In the genomic region with DNA sequence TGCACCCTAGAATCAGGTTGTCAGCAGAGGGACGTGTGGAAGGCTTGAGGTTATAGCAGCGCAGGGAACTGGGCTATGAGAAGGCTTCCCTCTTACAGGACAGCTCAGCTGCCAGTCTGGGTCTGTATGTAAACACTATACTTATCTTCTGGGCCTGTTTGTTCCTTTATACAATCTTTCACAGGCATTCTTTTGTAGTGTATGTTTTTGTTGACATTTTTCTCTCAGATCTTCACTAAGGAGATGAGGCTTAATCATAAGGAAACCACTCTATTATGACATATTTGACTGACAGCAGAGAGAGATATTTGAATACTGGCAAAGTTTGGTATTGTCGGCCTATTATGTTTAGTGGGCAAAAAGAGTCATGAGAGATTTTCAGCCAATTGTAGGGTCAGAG, we compare ENCODE assay signal across 8 cellular contexts. TPM values are rescaled to one million over a fixed set of nuclear protein-coding genes. Genes with fewer than 3 reads are reported as not detected.
A peak's percentile ranks its signal among the peaks of the same experiment; 100 is the strongest.
DNase-seq lines count a peak whose midpoint lies in the region; ATAC-seq and TF ChIP-seq lines count a peak whose summit lies in the region.

No MANE protein-coding gene starts in this region.

- H3K4me3 Mint-ChIP-seq in activated CD8-positive, alpha-beta memory T cell treated with anti-CD3 and anti-CD28 coated beads, Interleukin-2, amount 10 ng/mL, durations not matched to agents 7 days and 5 days: peak overlapping the region; percentile 97
- peak overlapping the region; percentile 98 for H3K4me3 Mint-ChIP-seq in activated naive CD8-positive, alpha-beta T cell treated with anti-CD3 and anti-CD28 coated beads, Interleukin-2, amount 10 ng/mL, durations not matched to agents 7 days and 5 days

- peaks cover 41% of the 10 kb centered on the region for H3K4me1 Mint-ChIP-seq in activated CD8-positive, alpha-beta memory T cell treated with anti-CD3 and anti-CD28 coated beads, Interleukin-2, amount 10 ng/mL, durations not matched to agents 7 days and 5 days
- peaks cover 32% of the 10 kb centered on the region for H3K4me1 Mint-ChIP-seq in activated naive CD8-positive, alpha-beta T cell treated with anti-CD3 and anti-CD28 coated beads, Interleukin-2, amount 10 ng/mL, durations not matched to agents 7 days and 5 days

- no peaks in the 10 kb centered on the region for H3K27me3 ChIP-seq in thyroid gland

- H3K27ac Mint-ChIP-seq in activated CD8-positive, alpha-beta memory T cell treated with anti-CD3 and anti-CD28 coated beads, Interleukin-2, amount 10 ng/mL, durations not matched to agents 7 days and 5 days: peak overlapping the region; percentile 91
- H3K27ac Mint-ChIP-seq in activated naive CD8-positive, alpha-beta T cell treated with anti-CD3 and anti-CD28 coated beads, Interleukin-2, amount 10 ng/mL, durations not matched to agents 7 days and 5 days: peak overlapping the region; percentile 91

- H3K9me3 Mint-ChIP-seq in activated CD8-positive, alpha-beta memory T cell treated with anti-CD3 and anti-CD28 coated beads, Interleukin-2, amount 10 ng/mL, durations not matched to agents 7 days and 5 days (ENCODE audit: low read depth): no peaks in the 10 kb centered on the region
- no peaks in the 10 kb centered on the region for H3K9me3 Mint-ChIP-seq in activated naive CD8-positive, alpha-beta T cell treated with anti-CD3 and anti-CD28 coated beads, Interleukin-2, amount 10 ng/mL, durations not matched to agents 7 days and 5 days

- DNase-seq in activated CD8-positive, alpha-beta memory T cell treated with anti-CD3 and anti-CD28 coated beads, Interleukin-2, amount 10 ng/mL, durations not matched to agents 7 days and 5 days: no peak
- DNase-seq in activated CD8-positive, alpha-beta memory T cell treated with anti-CD3 and anti-CD28 coated beads for 24 hours: no peak
- no peak for DNase-seq in activated naive CD8-positive, alpha-beta T cell treated with anti-CD3 and anti-CD28 coated beads, Interleukin-2, amount 10 ng/mL, durations not matched to agents 7 days and 5 days
- DNase-seq in kidney glomerular epithelial cell (lab: John Stamatoyannopoulos, UW): peak; percentile 28
- no peak for DNase-seq in thyroid gland
- DNase-seq in DMS153 (lab: John Stamatoyannopoulos, UW): no peak
- no peak for DNase-seq in DMS79 treated with DMSO at 0.1 percent for 48 hours (lab: John Stamatoyannopoulos, UW)

- no peaks in the 10 kb centered on the region for H3K36me3 ChIP-seq in thyroid gland

- TF ChIP-seq CTCF in thyroid gland (IDR thresholded peaks at IDR 0.05): no peak

- peak overlapping the region in 1 of 3 donors; percentile 67 for H3K27ac ChIP-seq in thyroid gland

- intact Hi-C loops in thyroid gland (cut with DNase I): no loop called here

- CTCF ChIA-PET in activated CD8-positive, alpha-beta memory T cell treated with anti-CD3 and anti-CD28 coated beads, Interleukin-2, amount 10 ng/mL, durations not matched to agents 7 days and 5 days (lab: Charles Lee): interaction anchor here (1.3 to 4.9 kb wide), 5 partner anchors 15 to 153 kb away, joined by 3 to 69 read pairs (median 5); no protein-coding TSS in a partner anchor

- no peak for ATAC-seq in activated CD8-positive, alpha-beta memory T cell treated with anti-CD3 and anti-CD28 coated beads, Interleukin-2, amount 10 ng/mL, durations not matched to agents 7 days and 5 days
- no peak for ATAC-seq in activated naive CD8-positive, alpha-beta T cell treated with anti-CD3 and anti-CD28 coated beads, Interleukin-2, amount 10 ng/mL, durations not matched to agents 7 days and 5 days (ENCODE audit: low read depth)
- no peak for ATAC-seq in GM18511 (IDR thresholded peaks at IDR 0.05; ENCODE audit: unreplicated experiment)

- WGBS in thyroid gland, 2 donors: 25 to 31% methylated on average over 3 of the region's 3 CpGs

- TF ChIP-seq POLR2A in thyroid gland (IDR thresholded peaks at IDR 0.05): no peak

- peaks cover 19% of the 10 kb centered on the region for H3K36me3 Mint-ChIP-seq in activated CD8-positive, alpha-beta memory T cell treated with anti-CD3 and anti-CD28 coated beads, Interleukin-2, amount 10 ng/mL, durations not matched to agents 7 days and 5 days
- peaks cover 20% of the 10 kb centered on the region for H3K36me3 Mint-ChIP-seq in activated naive CD8-positive, alpha-beta T cell treated with anti-CD3 and anti-CD28 coated beads, Interleukin-2, amount 10 ng/mL, durations not matched to agents 7 days and 5 days

- POLR2A ChIA-PET in activated naive CD8-positive, alpha-beta T cell treated with anti-CD3 and anti-CD28 coated beads, Interleukin-2, amount 10 ng/mL, durations not matched to agents 7 days and 5 days (lab: Charles Lee): interaction anchor here (1.3 to 1.9 kb wide), 4 partner anchors 37 to 190 kb away, joined by 3 to 7 read pairs (median 4); partner anchors contain the start of gene FBXL15

- peaks cover 25 to 44% of the 10 kb centered on the region in 2 donors for H3K4me1 ChIP-seq in thyroid gland

- peaks cover 11% of the 10 kb centered on the region for H3K27me3 Mint-ChIP-seq in activated CD8-positive, alpha-beta memory T cell treated with anti-CD3 and anti-CD28 coated beads, Interleukin-2, amount 10 ng/mL, durations not matched to agents 7 days and 5 days
- peaks cover 8% of the 10 kb centered on the region for H3K27me3 Mint-ChIP-seq in activated naive CD8-positive, alpha-beta T cell treated with anti-CD3 and anti-CD28 coated beads, Interleukin-2, amount 10 ng/mL, durations not matched to agents 7 days and 5 days

- H3K9me3 ChIP-seq in thyroid gland: no peaks in the 10 kb centered on the region

- peak overlapping the region; percentile 74 to 97 (median 90) for H3K4me3 ChIP-seq in thyroid gland (replicated peaks in 1 of 3)

RNA-seq across cellular contexts. Expression of gene GBF1, which starts 0.9 kb away (rescaled TPM):
- total RNA-seq in activated CD8-positive, alpha-beta memory T cell treated with anti-CD3 and anti-CD28 coated beads, Interleukin-2, amount 10 ng/mL, durations not matched to agents 7 days and 5 days: 10 to 100 TPM; 46.5 to 51.6 TPM
- total RNA-seq in activated naive CD8-positive, alpha-beta T cell treated with anti-CD3 and anti-CD28 coated beads, Interleukin-2, amount 10 ng/mL, durations not matched to agents 7 days and 5 days: 10 to 100 TPM; 40.1 to 40.6 TPM
- 10 to 100 TPM; 34.0 to 68.3 (median 53.5) TPM for total RNA-seq in thyroid gland

RNA-seq across cellular contexts. Expression of gene PITX3, which starts 4.9 kb away (rescaled TPM):
- not detected for total RNA-seq in activated CD8-positive, alpha-beta memory T cell treated with anti-CD3 and anti-CD28 coated beads, Interleukin-2, amount 10 ng/mL, durations not matched to agents 7 days and 5 days
- total RNA-seq in activated naive CD8-positive, alpha-beta T cell treated with anti-CD3 and anti-CD28 coated beads, Interleukin-2, amount 10 ng/mL, durations not matched to agents 7 days and 5 days: not detected
- under 1 TPM in 1 of 4 donors, not detected in 3; 0.45 TPM for total RNA-seq in thyroid gland

RNA-seq across cellular contexts. Expression of gene ELOVL3, which starts 20.2 kb away (rescaled TPM):
- total RNA-seq in activated CD8-positive, alpha-beta memory T cell treated with anti-CD3 and anti-CD28 coated beads, Interleukin-2, amount 10 ng/mL, durations not matched to agents 7 days and 5 days: not detected
- under 1 TPM in 1 of 2 experiments, not detected in 1; 0.22 TPM for total RNA-seq in activated naive CD8-positive, alpha-beta T cell treated with anti-CD3 and anti-CD28 coated beads, Interleukin-2, amount 10 ng/mL, durations not matched to agents 7 days and 5 days
- total RNA-seq in thyroid gland: not detected
